8 cellular contexts compared by ENCODE assay signal in genomic region chr3:179526989-179527391, GRCh38. TPM values are rescaled to one million over a fixed set of nuclear protein-coding genes. Genes with fewer than 3 reads are reported as not detected.
DNase-seq lines count a peak whose midpoint lies in the region; ATAC-seq and TF ChIP-seq lines count a peak whose summit lies in the region.

No MANE protein-coding gene starts in this region.

- no peak overlapping the region for H3K9ac ChIP-seq in fibroblast of lung (ENCODE audit: insufficient read depth, low read length)

- H3K36me3 Mint-ChIP-seq in nephron progenitor cell (ENCODE audit: low read depth) = peaks cover 10% of the 10 kb centered on the region

- H3K4me3 ChIP-seq in fibroblast of lung (replicated peaks in 1 of 4; ENCODE audit: control extremely low read depth in 1 of 4, insufficient read depth in 1 of 4, low read depth in 3 of 4, low read length in 4 of 4) = peak overlapping the region; percentile 1 to 46 (median 38)

- H3K27ac ChIP-seq in fibroblast of lung (ENCODE audit: insufficient read depth, low read length) = peak overlapping the region; percentile 55

- peak overlapping the region; percentile 27 for H3K4me3 Mint-ChIP-seq in nephron progenitor cell

- H3K4me1 ChIP-seq in fibroblast of lung (ENCODE audit: control insufficient read depth, extremely low read depth, insufficient read depth, low read length) = no peaks in the 10 kb centered on the region

- ATAC-seq in GM18870 (IDR thresholded peaks at IDR 0.05; ENCODE audit: unreplicated experiment) (no peak), HG02571 (IDR thresholded peaks at IDR 0.05; ENCODE audit: unreplicated experiment) (no peak), HG02763 (IDR thresholded peaks at IDR 0.05; ENCODE audit: unreplicated experiment) (no peak), GM19467 (IDR thresholded peaks at IDR 0.05; ENCODE audit: unreplicated experiment) (no peak)

- H3K79me2 ChIP-seq in fibroblast of lung (ENCODE audit: control insufficient read depth, insufficient read depth, low read length) = no peaks in the 10 kb centered on the region

- peaks cover 4% of the 10 kb centered on the region for H3K27me3 Mint-ChIP-seq in nephron progenitor cell (ENCODE audit: low read depth, poor library complexity)

- H3K27me3 ChIP-seq in fibroblast of lung (ENCODE audit: control insufficient read depth, insufficient read depth, low read length) = no peaks in the 10 kb centered on the region

- DNase-seq in EH (ENCODE audit: low read depth) (peak; percentile 79), NCI-H774 (lab: John Stamatoyannopoulos, UW) (peak; percentile 27), fibroblast of lung (ENCODE audit: low read depth in 2 of 2) (peak; percentile 77 to 85), nephron progenitor cell (peak; percentile 15)

- no peaks in the 10 kb centered on the region for H3K9me3 ChIP-seq in fibroblast of lung (ENCODE audit: control insufficient read depth, insufficient read depth, low read depth, low read length)

- H4K20me1 ChIP-seq in fibroblast of lung (ENCODE audit: control insufficient read depth, extremely low read depth, insufficient read depth, low read length) = no peaks in the 10 kb centered on the region

- peaks cover 9% of the 10 kb centered on the region for H3K4me1 Mint-ChIP-seq in nephron progenitor cell

- H2AFZ ChIP-seq in fibroblast of lung (ENCODE audit: low read length) = peak overlapping the region; percentile 87

- H3K4me2 ChIP-seq in fibroblast of lung (ENCODE audit: extremely low read depth, insufficient read depth, low read length) = peak overlapping the region; percentile 51

- TF ChIP-seq CTCF in fibroblast of lung (conservative IDR thresholded peaks at IDR 0.05 in 1 of 2, IDR thresholded peaks at IDR 0.05 in 1 of 2; ENCODE audit: low read depth in 1 of 2, low read length in 2 of 2) (no peak), nephron progenitor cell (IDR thresholded peaks at IDR 0.05) (no peak)

- peaks cover 16% of the 10 kb centered on the region for H3K9me3 Mint-ChIP-seq in nephron progenitor cell

- H3K27ac Mint-ChIP-seq in nephron progenitor cell = peak overlapping the region; percentile 38

- no peaks in the 10 kb centered on the region for H3K36me3 ChIP-seq in fibroblast of lung (ENCODE audit: control insufficient read depth, insufficient read depth, low read length)

RNA-seq across cellular contexts. Expression of gene ACTL6A, which starts 35.7 kb away (rescaled TPM):
- 41.9 and 48.6 TPM in 2 replicates for total RNA-seq in fibroblast of lung
- 58.3 and 78.1 TPM in 2 replicates for polyA plus RNA-seq in fibroblast of lung
- polyA plus RNA-seq in fibroblast of lung (2012) = 48.2 and 71.6 TPM in 2 replicates
- 6.4 and 23.7 TPM in 2 replicates for polyA minus RNA-seq in fibroblast of lung (ENCODE audit: low replicate concordance)

Comparison
In these comparisons a context has a peak if more than half of its experiments do, and no peak if none do; other contexts are left out.
1. DNase-seq: peak in every context shown above with its lines; median percentile 81 in fibroblast of lung; 79 in EH; 27 in NCI-H774; 15 in nephron progenitor cell.